ENCODE assay signal across 31 cellular contexts in the genomic region with DNA sequence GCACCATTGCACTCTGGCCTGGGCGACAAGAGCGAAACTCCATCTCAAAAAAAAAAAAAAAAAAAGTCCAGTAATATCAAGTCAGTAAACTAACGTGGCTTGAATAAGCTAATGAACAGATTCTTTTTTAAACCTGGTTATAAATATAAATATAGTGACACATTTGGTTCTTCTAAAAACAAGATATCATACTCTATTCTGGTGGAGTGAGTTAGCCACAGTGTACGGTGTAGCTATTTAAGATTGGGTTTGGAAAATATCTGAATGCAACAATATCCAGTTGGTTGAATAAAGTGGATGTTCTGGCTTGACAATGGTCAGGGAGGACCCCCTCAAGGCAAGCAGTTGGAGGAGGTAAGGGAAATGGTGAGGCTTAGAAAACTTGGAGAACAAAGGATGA.
"Had no signal": no experiment of that assay in that cellular context is flagged by ENCODE, and none has a peak within 500 bp of the region (broad histone marks: within the 10 kb centered on the region; RNA-seq: fewer than 3 reads in every experiment).

No MANE protein-coding gene starts in this region.

- DNase-seq: activated B cell treated with CpG ODN at 0.5 μM for 24 hours; activated CD4-positive, alpha-beta memory T cell treated with anti-CD3 and anti-CD28 coated beads for 36 hours; activated CD4-positive, alpha-beta T cell treated with anti-CD3 and anti-CD28 coated beads for 48 hours; activated CD8-positive, alpha-beta memory T cell treated with anti-CD3 and anti-CD28 coated beads, Interleukin-2, amount 10 ng/mL, durations not matched to agents 7 days and 5 days; activated CD8-positive, alpha-beta memory T cell treated with anti-CD3 and anti-CD28 coated beads, Interleukin-2, amount 50 U/mL, for 4 hours; activated CD8-positive, alpha-beta T cell treated with anti-CD3 and anti-CD28 coated beads, Interleukin-2, amount 10 ng/mL, durations not matched to agents 7 days and 5 days; activated effector memory CD4-positive, alpha-beta T cell treated with anti-CD3 and anti-CD28 coated beads, Interleukin-2, amount 50 U/mL, for 16 hours; activated naive CD4-positive, alpha-beta T cell treated with anti-CD3 and anti-CD28 coated beads for 36 hours; activated naive CD8-positive, alpha-beta T cell treated with anti-CD3 and anti-CD28 coated beads for 36 hours; activated naive CD8-positive, alpha-beta T cell treated with anti-CD3 and anti-CD28 coated beads, Interleukin-2, amount 50 U/mL, for 24 hours; activated T-cell treated with anti-CD3 and anti-CD28 coated beads, Interleukin-2, amount 50 U/mL, for 1 hour; activated T-cell treated with anti-CD3 and anti-CD28 coated beads, Interleukin-2, amount 50 U/mL, for 48 hours; adrenal gland; amygdala; aorta; caudate nucleus; cortex of kidney; dermis blood vessel endothelial cell; effector CD4-positive, alpha-beta T cell; effector memory CD8-positive, alpha-beta T cell; erythroblast; foreskin keratinocyte; gastrocnemius medialis; T-helper 1 cell; T-helper 17 cell; T1000 had no signal

- H3K4me3 ChIP-seq: adrenal gland, body of pancreas, esophagus muscularis mucosa, gastrocnemius medialis had no signal

- H3K4me1 ChIP-seq: adrenal gland had no signal

- H3K36me3 ChIP-seq: adrenal gland, esophagus muscularis mucosa, gastrocnemius medialis, WERI-Rb-1 had no signal

- H3K27me3 ChIP-seq: body of pancreas, foreskin keratinocyte had no signal

- ATAC-seq: activated CD4-positive, CD25-positive, alpha-beta regulatory T cell treated with anti-CD3 and anti-CD28 coated beads, Interleukin-2, amount 50 U/mL, for 24 hours; activated CD8-positive, alpha-beta memory T cell treated with anti-CD3 and anti-CD28 coated beads, Interleukin-2, amount 10 ng/mL, durations not matched to agents 7 days and 5 days; activated CD8-positive, alpha-beta T cell treated with anti-CD3 and anti-CD28 coated beads, Interleukin-2, amount 10 ng/mL, durations not matched to agents 7 days and 5 days; activated naive CD8-positive, alpha-beta T cell treated with anti-CD3 and anti-CD28 coated beads, Interleukin-2, amount 50 U/mL, for 24 hours; effector memory CD8-positive, alpha-beta T cell; foreskin keratinocyte; gastrocnemius medialis; T-helper 17 cell had no signal

- H3K9me3 ChIP-seq: adrenal gland, body of pancreas, esophagus muscularis mucosa, gastrocnemius medialis had no signal

- FAIRE-seq: colon had no signal

- H3K27ac ChIP-seq: adrenal gland, esophagus muscularis mucosa, foreskin keratinocyte, WERI-Rb-1 had no signal
